ENCODE assay signal across 8 cellular contexts in the genomic region with DNA sequence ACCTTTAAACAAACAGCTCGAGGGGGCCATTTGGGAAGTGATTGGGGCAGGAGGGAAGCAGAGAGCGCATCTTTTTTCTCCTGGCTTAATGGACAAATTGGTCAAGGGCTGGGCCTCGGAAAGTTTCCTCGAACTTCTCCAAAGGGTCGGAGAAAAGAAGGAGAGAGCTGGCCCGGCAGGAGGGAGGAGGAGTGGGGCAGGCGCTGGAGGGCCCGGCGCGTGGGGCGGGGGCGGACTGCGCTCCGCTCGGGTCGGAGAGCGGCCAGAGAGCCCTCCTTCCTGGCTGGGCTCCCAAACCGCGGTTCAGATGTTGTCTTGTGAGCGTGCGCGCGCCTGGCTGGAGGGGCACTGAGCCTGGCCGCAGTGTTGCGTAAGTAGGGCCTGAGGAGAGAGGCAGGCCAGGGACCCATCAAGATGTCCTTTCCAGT. TPM values are rescaled to one million over a fixed set of nuclear protein-coding genes. Genes with fewer than 3 reads are reported as not detected.
DNase-seq lines count a peak whose midpoint lies in the region; ATAC-seq, FAIRE-seq and TF ChIP-seq lines count a peak whose summit lies in the region.

No MANE protein-coding gene starts in this region.

- no peak overlapping the region for H3K4me3 Mint-ChIP-seq in CD8-positive, alpha-beta memory T cell

- H3K9me3 Mint-ChIP-seq in CD8-positive, alpha-beta memory T cell, result peaks cover 0 to 4% (median 3%) of the 10 kb centered on the region in 5 donors

- no peak overlapping the region for H3K27ac Mint-ChIP-seq in CD8-positive, alpha-beta memory T cell

- peak; percentile 14 for DNase-seq in COLO829 (ENCODE audit: low spot score)
- peak; percentile 85 to 92 (median 87) for DNase-seq in heart left ventricle
- DNase-seq in pancreas, result peak in 5 of 6 donors; percentile 18 to 64 (median 51)
- no peak for DNase-seq in HTR-8/SVneo (ENCODE audit: insufficient read length, low spot score)
- DNase-seq in CD8-positive, alpha-beta memory T cell, result no peak

- peaks cover 0 to 1% (median 0%) of the 10 kb centered on the region in 3 donors for H3K36me3 Mint-ChIP-seq in CD8-positive, alpha-beta memory T cell

- 1 to 2% (median 1%) methylated on average over 17 to 25 of the region's 25 CpGs for WGBS in heart left ventricle, 4 donors
- 4 to 5% methylated on average over 24 to 25 of the region's 25 CpGs for WGBS in pancreas, 2 donors

- peak overlapping the region; percentile 56 to 94 (median 83) for H3K27ac ChIP-seq in heart left ventricle
- no peak overlapping the region for H3K27ac ChIP-seq in pancreas
- no peak overlapping the region for H3K27ac ChIP-seq in CD8-positive, alpha-beta memory T cell (ENCODE audit: low read depth, low read length)

- H3K4me3 ChIP-seq in WI38 (ENCODE audit: low read depth, low read length) (peak overlapping the region; percentile 95), heart left ventricle (peak overlapping the region; percentile 34 to 78 (median 66)), pancreas (peak overlapping the region in 1 of 4 donors; percentile 43)
- H3K4me3 ChIP-seq in CD8-positive, alpha-beta memory T cell (ENCODE audit: low read length), result no peak overlapping the region

- H3K27me3 ChIP-seq in heart left ventricle (peaks cover 0 to 22% (median 0%) of the 10 kb centered on the region in 9 donors), pancreas (peaks cover 0 to 4% (median 0%) of the 10 kb centered on the region in 4 donors)
- no peaks in the 10 kb centered on the region for H3K27me3 ChIP-seq in CD8-positive, alpha-beta memory T cell (ENCODE audit: insufficient read depth, low read length, poor library complexity, severe bottlenecking)

- no peak for TF ChIP-seq CTCF in WI38 (IDR thresholded peaks at IDR 0.05; ENCODE audit: low read depth, low read length)
- no peak for TF ChIP-seq CTCF in heart left ventricle (IDR thresholded peaks at IDR 0.05)
- TF ChIP-seq CTCF in pancreas (IDR thresholded peaks at IDR 0.05), result no peak

- POLR2A ChIA-PET in CD8-positive, alpha-beta memory T cell (lab: Charles Lee), result no interaction called here

- peaks cover 0 to 45% (median 12%) of the 10 kb centered on the region in 12 donors for H3K4me1 ChIP-seq in heart left ventricle
- no peaks in the 10 kb centered on the region for H3K4me1 ChIP-seq in pancreas
- no peaks in the 10 kb centered on the region for H3K4me1 ChIP-seq in CD8-positive, alpha-beta memory T cell (ENCODE audit: insufficient read depth, low read length)

- no peak for TF ChIP-seq POLR2A in heart left ventricle (IDR thresholded peaks at IDR 0.05)
- no peak for TF ChIP-seq POLR2A in GM18505 (IDR thresholded peaks at IDR 0.05; ENCODE audit: borderline replicate concordance, extremely low read depth, insufficient read depth, insufficient read length)

- H3K27me3 Mint-ChIP-seq in CD8-positive, alpha-beta memory T cell, result peaks cover 24 to 36% of the 10 kb centered on the region in 2 donors

- ATAC-seq in heart left ventricle (peak; percentile 44 to 76 (median 73)), pancreas (peak; percentile 36 to 77 (median 56)), HG02938 (IDR thresholded peaks at IDR 0.05; ENCODE audit: unreplicated experiment) (no peak), GM18505 (IDR thresholded peaks at IDR 0.05; ENCODE audit: unreplicated experiment) (no peak)

- intact Hi-C loops in heart left ventricle (cut with DNase I) (no loop called here), pancreas (cut with DNase I) (no loop called here)

- no peaks in the 10 kb centered on the region for H3K4me1 Mint-ChIP-seq in CD8-positive, alpha-beta memory T cell

- no peak for FAIRE-seq in pancreas (lab: Jason Lieb, UNC)
- FAIRE-seq in HTR-8/SVneo (lab: Jason Lieb, UNC), result no peak

- CTCF ChIA-PET in CD8-positive, alpha-beta memory T cell (lab: Charles Lee), result no interaction called here

- H3K9me3 ChIP-seq in heart left ventricle (no peaks in the 10 kb centered on the region), pancreas (no peaks in the 10 kb centered on the region)
- H3K9me3 ChIP-seq in CD8-positive, alpha-beta memory T cell (ENCODE audit: low read length), result no peaks in the 10 kb centered on the region

- H3K36me3 ChIP-seq in heart left ventricle (peaks cover 0 to 36% (median 12%) of the 10 kb centered on the region in 9 donors), pancreas (no peaks in the 10 kb centered on the region)
- H3K36me3 ChIP-seq in CD8-positive, alpha-beta memory T cell (ENCODE audit: insufficient read depth, low read length), result no peaks in the 10 kb centered on the region

RNA-seq across cellular contexts. Expression of gene MMP2, which starts 1.2 kb away (rescaled TPM):
- 100 to 1,000 TPM in 4 of 9 donors, 10 to 100 TPM in 5; 59.1 to 157 (median 77.2) TPM for total RNA-seq in heart left ventricle
- polyA plus RNA-seq in heart left ventricle, result 10 to 100 TPM; 22.5 to 77.1 TPM
- total RNA-seq in pancreas, result 100 to 1,000 TPM in 1 of 6 donors, 10 to 100 TPM in 4, 1 to 10 TPM in 1; 8.3 to 108 (median 28.0) TPM
- polyA plus RNA-seq in pancreas, result 1 to 10 TPM; 6.5 to 8.4 TPM
- total RNA-seq in CD8-positive, alpha-beta memory T cell, result not detected
- polyA plus RNA-seq in CD8-positive, alpha-beta memory T cell, result not detected

RNA-seq across cellular contexts. Expression of gene LPCAT2, which starts 28.6 kb away (rescaled TPM):
- total RNA-seq in heart left ventricle, result 10 to 100 TPM in 3 of 9 donors, 1 to 10 TPM in 6; 4.1 to 13.6 (median 7.6) TPM
- polyA plus RNA-seq in heart left ventricle, result 1 to 10 TPM; 3.8 to 5.2 TPM
- 10 to 100 TPM in 1 of 6 donors, 1 to 10 TPM in 5; 3.3 to 12.8 (median 5.3) TPM for total RNA-seq in pancreas
- polyA plus RNA-seq in pancreas, result 1 to 10 TPM; 1.7 to 4.4 TPM
- 1 to 10 TPM in 1 of 2 experiments, under 1 TPM in 1; 0.33 to 1.2 TPM for total RNA-seq in CD8-positive, alpha-beta memory T cell
- 0.29 TPM for polyA plus RNA-seq in CD8-positive, alpha-beta memory T cell

Comparison
In these comparisons a context has a peak if more than half of its experiments do, and no peak if none do; other contexts are left out.
1. DNase-seq: peak in COLO829 (single experiment), heart left ventricle (5 of 5) and pancreas (5 of 6); none in HTR-8/SVneo (single experiment) and CD8-positive, alpha-beta memory T cell (0 of 5).
2. ATAC-seq: peak in heart left ventricle (4 of 4) and pancreas (4 of 4); none in HG02938 (single experiment) and GM18505 (single experiment).
3. H3K27ac ChIP-seq: peak in heart left ventricle (12 of 12); none in pancreas (0 of 4) and CD8-positive, alpha-beta memory T cell (single experiment).
4. RNA of gene MMP2, which starts 1.2 kb away (total RNA-seq): 59.1 to 157 TPM in heart left ventricle and 8.3 to 108 TPM in pancreas; not detected in CD8-positive, alpha-beta memory T cell; every median in the first group is over 4 times any median in the second.